In genomic region chr5:39578887-39579497, GRCh38 we compare ENCODE assay signal across 8 cellular contexts.
A peak's percentile ranks its signal among the peaks of the same experiment; 100 is the strongest.
DNase-seq lines count a peak whose midpoint lies in the region; ATAC-seq, FAIRE-seq and TF ChIP-seq lines count a peak whose summit lies in the region.

No MANE protein-coding gene starts in this region.

- intact Hi-C loops in activated B cell treated with CpG ODN at 0.5 μM for 24 hours (cut with micrococcal nuclease), result loop anchor here (1.0 to 5.0 kb wide), 5 partner anchors 133 to 1300 kb away; no protein-coding TSS in a partner anchor

- H3K4me1 Mint-ChIP-seq in activated B cell treated with CpG ODN at 0.5 μM for 24 hours, result peaks cover 8% of the 10 kb centered on the region
- H3K4me1 Mint-ChIP-seq in activated naive CD4-positive, alpha-beta T cell treated with anti-CD3 and anti-CD28 coated beads, Interleukin-2, amount 10 ng/mL, durations not matched to agents 7 days and 5 days, result peaks cover 5% of the 10 kb centered on the region

- H3K36me3 Mint-ChIP-seq in activated B cell treated with CpG ODN at 0.5 μM for 24 hours (ENCODE audit: low read depth), result no peaks in the 10 kb centered on the region
- no peaks in the 10 kb centered on the region for H3K36me3 Mint-ChIP-seq in activated naive CD4-positive, alpha-beta T cell treated with anti-CD3 and anti-CD28 coated beads, Interleukin-2, amount 10 ng/mL, durations not matched to agents 7 days and 5 days

- CTCF ChIA-PET in activated B cell treated with CpG ODN at 0.5 μM for 24 hours (lab: Charles Lee), result interaction anchor here (0.6 to 3.0 kb wide), 9 partner anchors 10 to 1300 kb away, joined by 3 to 11 read pairs (median 3); no protein-coding TSS in a partner anchor
- CTCF ChIA-PET in activated naive CD4-positive, alpha-beta T cell treated with anti-CD3 and anti-CD28 coated beads, Interleukin-2, amount 10 ng/mL, durations not matched to agents 7 days and 5 days (lab: Charles Lee), result interaction anchor here (0.7 to 2.6 kb wide), 10 partner anchors 8 to 1608 kb away, joined by 3 to 9 read pairs (median 3); no protein-coding TSS in a partner anchor

- peak; percentile 63 for TF ChIP-seq CTCF in activated B cell treated with CpG ODN at 0.5 μM for 24 hours (IDR thresholded peaks at IDR 0.05)

- in situ Hi-C loops in ACHN (cut with HindIII; ENCODE audit: low pct_ligation_motif_present, low pct_unique_long_range_greater_than_20kb, low sequenced_read_pairs), result no loop called here

- peaks cover 2% of the 10 kb centered on the region for H3K27me3 Mint-ChIP-seq in activated B cell treated with CpG ODN at 0.5 μM for 24 hours
- H3K27me3 Mint-ChIP-seq in activated naive CD4-positive, alpha-beta T cell treated with anti-CD3 and anti-CD28 coated beads, Interleukin-2, amount 10 ng/mL, durations not matched to agents 7 days and 5 days, result no peaks in the 10 kb centered on the region

- no peak overlapping the region for H3K4me3 Mint-ChIP-seq in activated B cell treated with CpG ODN at 0.5 μM for 24 hours
- H3K4me3 Mint-ChIP-seq in activated naive CD4-positive, alpha-beta T cell treated with anti-CD3 and anti-CD28 coated beads, Interleukin-2, amount 10 ng/mL, durations not matched to agents 7 days and 5 days, result no peak overlapping the region

- H3K27ac Mint-ChIP-seq in activated B cell treated with CpG ODN at 0.5 μM for 24 hours, result no peak overlapping the region
- no peak overlapping the region for H3K27ac Mint-ChIP-seq in activated naive CD4-positive, alpha-beta T cell treated with anti-CD3 and anti-CD28 coated beads, Interleukin-2, amount 10 ng/mL, durations not matched to agents 7 days and 5 days

- ATAC-seq in activated B cell treated with CpG ODN at 0.5 μM for 24 hours (ENCODE audit: low read depth) (no peak), HG02885 (IDR thresholded peaks at IDR 0.05; ENCODE audit: poor library complexity, unreplicated experiment) (no peak)

- FAIRE-seq in GM19239 (lab: Jason Lieb, UNC), result peak; percentile 85

- DNase-seq in ACHN, result peak; percentile 22
- no peak for DNase-seq in GM19239 (ENCODE audit: insufficient read length, low spot score)
- DNase-seq in activated B cell treated with CpG ODN at 0.5 μM for 24 hours, result no peak
- DNase-seq in kidney tubule cell (ENCODE audit: low spot score), result peak; percentile 32
- DNase-seq in NCI-H524 treated with DMSO at 0.1 percent for 48 hours (lab: John Stamatoyannopoulos, UW), result no peak
- DNase-seq in occipital lobe (lab: John Stamatoyannopoulos, UW), result no peak
- no peak for DNase-seq in activated naive CD4-positive, alpha-beta T cell treated with anti-CD3 and anti-CD28 coated beads, Interleukin-2, amount 10 ng/mL, durations not matched to agents 7 days and 5 days

- H3K9me3 Mint-ChIP-seq in activated B cell treated with CpG ODN at 0.5 μM for 24 hours, result no peaks in the 10 kb centered on the region
- no peaks in the 10 kb centered on the region for H3K9me3 Mint-ChIP-seq in activated naive CD4-positive, alpha-beta T cell treated with anti-CD3 and anti-CD28 coated beads, Interleukin-2, amount 10 ng/mL, durations not matched to agents 7 days and 5 days

- POLR2A ChIA-PET in activated B cell treated with CpG ODN at 0.5 μM for 24 hours (lab: Charles Lee), result interaction anchor here (0.6 kb wide), 1 partner anchor 1110 kb away, joined by 5 read pairs; no protein-coding TSS in a partner anchor

Comparison
In these comparisons a context has a peak if more than half of its experiments do, and no peak if none do; other contexts are left out.
1. DNase-seq: peak in ACHN (single experiment) and kidney tubule cell (single experiment); none in GM19239 (single experiment), activated B cell treated with CpG ODN at 0.5 μM for 24 hours (single experiment), NCI-H524 treated with DMSO at 0.1 percent for 48 hours (single experiment), occipital lobe (single experiment) and activated naive CD4-positive, alpha-beta T cell treated with anti-CD3 and anti-CD28 coated beads, Interleukin-2, amount 10 ng/mL, durations not matched to agents 7 days and 5 days (single experiment).